ENCODE assay signal across 9 cellular contexts in the genomic region with DNA sequence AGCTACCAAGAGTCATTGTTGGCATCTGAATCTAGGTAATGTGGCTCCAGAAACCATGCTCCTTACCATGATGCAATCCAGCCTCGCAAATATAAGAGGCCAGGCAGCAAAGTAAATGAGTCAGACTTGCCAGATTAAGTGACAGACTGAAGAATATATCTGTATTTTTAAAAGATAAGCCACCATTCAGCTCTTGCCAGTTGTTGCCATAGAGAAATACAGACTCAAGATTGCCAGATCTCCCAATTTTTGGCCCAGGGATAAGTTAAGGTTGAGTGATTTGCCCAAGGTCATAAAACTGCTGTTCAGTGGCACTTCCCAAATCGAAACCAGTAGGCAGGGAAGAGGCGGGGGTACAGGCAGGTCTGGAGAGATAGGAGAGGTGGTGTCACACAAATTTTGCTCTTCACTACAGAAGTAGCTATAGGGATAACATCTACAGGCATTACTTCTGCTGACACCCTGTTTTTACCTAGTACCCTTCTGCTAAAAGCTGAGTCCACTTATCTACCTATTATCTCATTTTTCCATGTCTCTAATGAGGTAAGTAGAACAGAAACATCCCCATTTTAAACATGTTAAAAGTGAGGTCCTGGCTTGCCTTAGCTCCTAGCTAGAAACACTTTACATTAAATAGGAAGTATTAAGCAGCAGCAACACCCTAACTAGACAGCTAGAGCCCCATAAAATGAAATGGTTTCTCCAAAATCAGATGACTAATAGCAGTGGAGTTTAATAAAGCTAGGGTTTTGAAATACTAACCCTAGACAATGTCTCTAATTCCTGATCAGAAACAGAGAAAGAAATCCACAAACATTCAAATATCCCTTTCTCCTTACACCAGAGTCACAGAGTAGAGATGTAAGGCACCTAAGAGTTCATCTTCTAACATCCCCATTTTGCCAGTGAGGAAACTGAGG. TPM values are rescaled to one million over a fixed set of nuclear protein-coding genes. Genes with fewer than 3 reads are reported as not detected.
A peak's percentile ranks its signal among the peaks of the same experiment; 100 is the strongest.
DNase-seq lines count a peak whose midpoint lies in the region; ATAC-seq and TF ChIP-seq lines count a peak whose summit lies in the region.
"Had no signal": no experiment of that assay in that cellular context is flagged by ENCODE, and none has a peak within 500 bp of the region (broad histone marks: within the 10 kb centered on the region; RNA-seq: fewer than 3 reads in every experiment).

No MANE protein-coding gene starts in this region.

- CTCF ChIA-PET in activated CD8-positive, alpha-beta T cell treated with anti-CD3 and anti-CD28 coated beads, Interleukin-2, amount 10 ng/mL, durations not matched to agents 7 days and 5 days (lab: Charles Lee), result interaction anchor here (0.7 to 5.4 kb wide), 11 partner anchors 9 to 451 kb away, joined by 3 to 27 read pairs (median 4); no protein-coding TSS in a partner anchor

- POLR2A ChIA-PET in activated CD8-positive, alpha-beta T cell treated with anti-CD3 and anti-CD28 coated beads, Interleukin-2, amount 10 ng/mL, durations not matched to agents 7 days and 5 days (lab: Charles Lee), result interaction anchor here (0.6 kb wide), 2 partner anchors 16 to 1534 kb away, joined by 3 read pairs; no protein-coding TSS in a partner anchor

- H3K36me3 ChIP-seq in ACC112 (ENCODE audit: insufficient read depth, low read length) (no peaks in the 10 kb centered on the region), colonic mucosa (no peaks in the 10 kb centered on the region)

- no peaks in the 10 kb centered on the region for H3K27me3 Mint-ChIP-seq in activated CD8-positive, alpha-beta T cell treated with anti-CD3 and anti-CD28 coated beads, Interleukin-2, amount 10 ng/mL, durations not matched to agents 7 days and 5 days (ENCODE audit: low read depth)

- peaks cover 40% of the 10 kb centered on the region for H3K4me1 Mint-ChIP-seq in activated CD8-positive, alpha-beta T cell treated with anti-CD3 and anti-CD28 coated beads, Interleukin-2, amount 10 ng/mL, durations not matched to agents 7 days and 5 days (ENCODE audit: low read depth)

- no peak overlapping the region for H2AFZ ChIP-seq in ACC112 (ENCODE audit: low read length, unreplicated experiment)

- H3K27ac ChIP-seq in ACC112 (ENCODE audit: low read depth, low read length), result peak overlapping the region; percentile 63
- no peak overlapping the region for H3K27ac ChIP-seq in colonic mucosa

- intact Hi-C loops in colonic mucosa (cut with DNase I) (no loop called here), lower leg skin (cut with DNase I; ENCODE audit: low total_unique reads) (no loop called here)

- H3K79me2 ChIP-seq in ACC112 (ENCODE audit: control insufficient read depth, insufficient read depth, low read length, unreplicated experiment), result peaks cover 77% of the 10 kb centered on the region

- H3K9me3 ChIP-seq in colonic mucosa, result no peaks in the 10 kb centered on the region

- no peak overlapping the region for H3K4me3 Mint-ChIP-seq in activated CD8-positive, alpha-beta T cell treated with anti-CD3 and anti-CD28 coated beads, Interleukin-2, amount 10 ng/mL, durations not matched to agents 7 days and 5 days

- no peak for TF ChIP-seq POLR2A in lower leg skin (IDR thresholded peaks at IDR 0.05)

- peaks cover 5% of the 10 kb centered on the region for H3K36me3 Mint-ChIP-seq in activated CD8-positive, alpha-beta T cell treated with anti-CD3 and anti-CD28 coated beads, Interleukin-2, amount 10 ng/mL, durations not matched to agents 7 days and 5 days (ENCODE audit: low read depth)

- H3K4me3 ChIP-seq in ACC112 (ENCODE audit: low read depth, low read length) (peak overlapping the region; percentile 51), colonic mucosa (no peak overlapping the region), lower leg skin (ENCODE audit: low read depth, poor library complexity, severe bottlenecking) (no peak overlapping the region)

- WGBS in lower leg skin, 2 donors, result 30 to 32% methylated on average over 3 of the region's 3 CpGs

- H3K4me1 ChIP-seq in ACC112 (ENCODE audit: control insufficient read depth, insufficient read depth, low read length, unreplicated experiment), result peaks cover 51% of the 10 kb centered on the region
- H3K4me1 ChIP-seq in colonic mucosa, result peaks cover 4% of the 10 kb centered on the region

- H3K27me3 ChIP-seq in ACC112 (ENCODE audit: insufficient read depth, low read length), result no peaks in the 10 kb centered on the region
- no peaks in the 10 kb centered on the region for H3K27me3 ChIP-seq in colonic mucosa

- no peak for TF ChIP-seq CTCF in colonic mucosa (IDR thresholded peaks at IDR 0.05)
- TF ChIP-seq CTCF in lower leg skin (IDR thresholded peaks at IDR 0.05), result no peak

- H3K9ac ChIP-seq in colonic mucosa (ENCODE audit: low read depth in 2 of 2, low read length in 2 of 2), result no peak overlapping the region

- no peak for ATAC-seq in activated CD8-positive, alpha-beta T cell treated with anti-CD3 and anti-CD28 coated beads, Interleukin-2, amount 10 ng/mL, durations not matched to agents 7 days and 5 days
- no peak for ATAC-seq in HG02610 (IDR thresholded peaks at IDR 0.05; ENCODE audit: unreplicated experiment)

- H3K9me3 Mint-ChIP-seq in activated CD8-positive, alpha-beta T cell treated with anti-CD3 and anti-CD28 coated beads, Interleukin-2, amount 10 ng/mL, durations not matched to agents 7 days and 5 days (ENCODE audit: insufficient read depth), result no peaks in the 10 kb centered on the region

- DNase-seq in HCEC 1CT, result peak; percentile 66
- DNase-seq in activated CD8-positive, alpha-beta T cell treated with anti-CD3 and anti-CD28 coated beads, Interleukin-2, amount 10 ng/mL, durations not matched to agents 7 days and 5 days, result no peak
- DNase-seq in iris pigment epithelial cell (ENCODE audit: low read depth), result peak; percentile 91
- DNase-seq in colonic mucosa, result no peak
- DNase-seq in lower leg skin (ENCODE audit: low spot score in 2 of 2), result no peak
- no peak for DNase-seq in NCI-H146 treated with DMSO at 0.1 percent for 48 hours (lab: John Stamatoyannopoulos, UW; ENCODE audit: unreplicated experiment)
- DNase-seq: NCI-H187 treated with DMSO at 0.1 percent for 48 hours had no signal

- H3K27ac Mint-ChIP-seq in activated CD8-positive, alpha-beta T cell treated with anti-CD3 and anti-CD28 coated beads, Interleukin-2, amount 10 ng/mL, durations not matched to agents 7 days and 5 days, result peak overlapping the region; percentile 7

RNA-seq across cellular contexts. Expression of a gene that starts 19.5 kb away (rescaled TPM):
- 10 to 100 TPM; 38.4 to 41.2 TPM for total RNA-seq in activated CD8-positive, alpha-beta T cell treated with anti-CD3 and anti-CD28 coated beads, Interleukin-2, amount 10 ng/mL, durations not matched to agents 7 days and 5 days
- total RNA-seq in colonic mucosa, result 10 to 100 TPM; 29.9 to 41.6 TPM
- 10 to 100 TPM; 31.8 to 60.0 (median 38.5) TPM for total RNA-seq in lower leg skin

RNA-seq across cellular contexts. Expression of a gene that starts 57.8 kb away (rescaled TPM):
- 1 to 10 TPM; 3.4 to 4.2 TPM for total RNA-seq in activated CD8-positive, alpha-beta T cell treated with anti-CD3 and anti-CD28 coated beads, Interleukin-2, amount 10 ng/mL, durations not matched to agents 7 days and 5 days
- 10 to 100 TPM; 21.9 to 24.2 TPM for total RNA-seq in colonic mucosa
- total RNA-seq in lower leg skin, result 10 to 100 TPM; 14.9 to 28.0 (median 18.1) TPM

Comparison
In these comparisons a context has a peak if more than half of its experiments do, and no peak if none do; other contexts are left out.
1. DNase-seq: peak in HCEC 1CT (single experiment) and iris pigment epithelial cell (single experiment); none in activated CD8-positive, alpha-beta T cell treated with anti-CD3 and anti-CD28 coated beads, Interleukin-2, amount 10 ng/mL, durations not matched to agents 7 days and 5 days (single experiment), colonic mucosa (single experiment), lower leg skin (0 of 2) and NCI-H146 treated with DMSO at 0.1 percent for 48 hours (single experiment).